Comparison of ENCODE assay signal across 8 cellular contexts in genomic region chr10:130111115-130111847, GRCh38. TPM values are rescaled to one million over a fixed set of nuclear protein-coding genes. Genes with fewer than 3 reads are reported as not detected.
DNase-seq lines count a peak whose midpoint lies in the region; ATAC-seq and TF ChIP-seq lines count a peak whose summit lies in the region.

No MANE protein-coding gene starts in this region.

- H3K27me3 Mint-ChIP-seq in activated naive CD8-positive, alpha-beta T cell: no peaks in the 10 kb centered on the region

- H3K27ac ChIP-seq in SK-N-MC (peak overlapping the region; percentile 75; the same call in 1 of the 2 replicates), testis (peak overlapping the region; percentile 85 to 90)

- H3K36me3 ChIP-seq in SK-N-MC (ENCODE audit: insufficient read depth, low read length) (no peaks in the 10 kb centered on the region), testis (ENCODE audit: low read depth, missing control alignments) (no peaks in the 10 kb centered on the region)

- TF ChIP-seq CTCF in NB4 (IDR thresholded peaks at IDR 0.05; ENCODE audit: low read depth, low read length) (no peak), omental fat pad (IDR thresholded peaks at IDR 0.05) (no peak), testis (IDR thresholded peaks at IDR 0.05) (peak in 1 of 3 experiments; percentile 1)

- intact Hi-C loops in testis (cut with DNase I; ENCODE audit: low total_unique reads): no loop called here

- H3K4me3 Mint-ChIP-seq in activated naive CD8-positive, alpha-beta T cell: peak overlapping the region; percentile 99

- H3K4me3 ChIP-seq in GM08714 (ENCODE audit: low read length) (peak overlapping the region; percentile 84), NB4 (ENCODE audit: low read depth, low read length) (peak overlapping the region; percentile 82), SK-N-MC (peak overlapping the region; percentile 95), testis (peak overlapping the region; percentile 77 to 82)

- H3K9me3 Mint-ChIP-seq in activated naive CD8-positive, alpha-beta T cell (ENCODE audit: low read depth): no peaks in the 10 kb centered on the region

- peak overlapping the region; percentile 98 for H3K27ac Mint-ChIP-seq in activated naive CD8-positive, alpha-beta T cell

- no peaks in the 10 kb centered on the region for H3K4me1 ChIP-seq in testis

- H3K9ac ChIP-seq in SK-N-MC (ENCODE audit: insufficient read length): peak overlapping the region; percentile 86

- ATAC-seq in HG02571 (IDR thresholded peaks at IDR 0.05; ENCODE audit: unreplicated experiment): peak; percentile 91
- peak; percentile 96 for ATAC-seq in omental fat pad (ENCODE audit: low FRiP score)

- WGBS in testis, 2 donors: 1 to 4% methylated on average over 12 to 49 of the region's 49 CpGs

- DNase-seq in NB4 (ENCODE audit: low read depth): peak; percentile 99
- DNase-seq in SK-N-MC (ENCODE audit: low read depth, low spot score): peak; percentile 73
- peak; percentile 97 for DNase-seq in glomerular visceral epithelial cell (ENCODE audit: extremely low spot score)
- DNase-seq in omental fat pad (ENCODE audit: low spot score): peak; percentile 89
- peak; percentile 99 for DNase-seq in testis

- peak; percentile 63 for TF ChIP-seq POLR2A in NB4 (IDR thresholded peaks at IDR 0.05; ENCODE audit: extremely low read depth, insufficient read length)
- no peak for TF ChIP-seq POLR2A in testis (IDR thresholded peaks at IDR 0.05)

- H3K36me3 Mint-ChIP-seq in activated naive CD8-positive, alpha-beta T cell: peaks cover 5% of the 10 kb centered on the region

- H3K9me3 ChIP-seq in SK-N-MC (ENCODE audit: low read depth, low read length) (no peaks in the 10 kb centered on the region), testis (no peaks in the 10 kb centered on the region)

- H3K27me3 ChIP-seq in testis: no peaks in the 10 kb centered on the region

- H3K4me1 Mint-ChIP-seq in activated naive CD8-positive, alpha-beta T cell (ENCODE audit: low read depth): peaks cover 47% of the 10 kb centered on the region

RNA-seq across cellular contexts. Expression of gene C10orf143, which starts 0.7 kb away (rescaled TPM):
- 1 to 10 TPM; 1.3 to 2.6 (median 1.6) TPM for total RNA-seq in omental fat pad
- total RNA-seq in testis: 1 to 10 TPM; 3.7 to 7.6 TPM
- 7.2 TPM for polyA plus RNA-seq in testis (ENCODE audit: insufficient read depth, low read depth, low replicate concordance)

RNA-seq across cellular contexts. Expression of gene GLRX3, which starts 24.9 kb away (rescaled TPM):
- total RNA-seq in omental fat pad (10 to 100 TPM; 36.0 to 54.2 (median 43.4) TPM), testis (10 to 100 TPM; 60.8 to 63.5 TPM)
- polyA plus RNA-seq in testis (ENCODE audit: insufficient read depth, low read depth, low replicate concordance): 141 TPM

Comparison
In these comparisons a context has a peak if more than half of its experiments do, and no peak if none do; other contexts are left out.
1. Peak in every context shown above with its lines: DNase-seq, ATAC-seq, H3K4me3 ChIP-seq and H3K27ac ChIP-seq.